1 cellular context compared by ENCODE assay signal in the genomic region with DNA sequence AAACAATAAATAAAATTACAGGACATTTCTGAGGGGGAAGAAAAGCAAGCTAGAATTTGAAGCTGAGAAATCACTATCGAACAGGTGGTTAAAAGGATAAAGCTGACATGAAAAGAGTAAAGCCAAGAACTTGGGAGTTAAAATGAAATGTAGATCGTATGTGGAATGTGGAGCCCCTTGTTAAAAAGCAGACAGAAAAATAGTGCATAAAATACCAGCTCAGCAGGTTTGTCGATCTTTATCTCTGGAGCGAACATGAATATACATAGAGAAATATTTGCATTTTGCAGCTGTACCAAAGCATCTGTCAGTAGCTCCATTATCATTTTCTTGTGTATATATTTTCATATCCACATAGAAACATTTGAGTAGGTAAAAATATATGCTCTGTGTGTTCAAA.
A peak's percentile ranks its signal among the peaks of the same experiment; 100 is the strongest.
TF ChIP-seq lines count a peak whose summit lies in the region.

No MANE protein-coding gene starts in this region.

TF ChIP-seq in K562, 482 proteins besides CTCF, POLR2A, EP300 and RAD21 (continued from another document):
- TF ChIP-seq, protein P1, sequence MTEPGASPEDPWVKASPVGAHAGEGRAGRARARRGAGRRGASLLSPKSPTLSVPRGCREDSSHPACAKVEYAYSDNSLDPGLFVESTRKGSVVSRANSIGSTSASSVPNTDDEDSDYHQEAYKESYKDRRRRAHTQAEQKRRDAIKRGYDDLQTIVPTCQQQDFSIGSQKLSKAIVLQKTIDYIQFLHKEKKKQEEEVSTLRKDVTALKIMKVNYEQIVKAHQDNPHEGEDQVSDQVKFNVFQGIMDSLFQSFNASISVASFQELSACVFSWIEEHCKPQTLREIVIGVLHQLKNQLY (CRISPR knock-in tag; conservative IDR thresholded peaks at IDR 0.05): no peak
- no peak for TF ChIP-seq MTA2 (IDR thresholded peaks at IDR 0.05; ENCODE audit: low read depth)
- TF ChIP-seq KLF6 (CRISPR knock-in tag; IDR thresholded peaks at IDR 0.05; ENCODE audit: borderline replicate concordance): no peak
- TF ChIP-seq, protein P2, sequence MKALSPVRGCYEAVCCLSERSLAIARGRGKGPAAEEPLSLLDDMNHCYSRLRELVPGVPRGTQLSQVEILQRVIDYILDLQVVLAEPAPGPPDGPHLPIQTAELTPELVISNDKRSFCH (CRISPR knock-in tag; IDR thresholded peaks at IDR 0.05): no peak
- TF ChIP-seq, protein P2 (tag; IDR thresholded peaks at IDR 0.05): no peak
- TF ChIP-seq MXI1 (IDR thresholded peaks at IDR 0.05; ENCODE audit: low read depth, low read length): no peak
- peak; percentile 9; the same call in 1 of the 2 replicates for TF ChIP-seq MAFF (IDR thresholded peaks at IDR 0.05; ENCODE audit: low read length)
- TF ChIP-seq SMC3 (conservative IDR thresholded peaks at IDR 0.05; ENCODE audit: insufficient read depth, low read depth, low read length): no peak
- no peak for TF ChIP-seq POLR2G (IDR thresholded peaks at IDR 0.05; ENCODE audit: low read depth, low read length)
- TF ChIP-seq, protein P3, sequence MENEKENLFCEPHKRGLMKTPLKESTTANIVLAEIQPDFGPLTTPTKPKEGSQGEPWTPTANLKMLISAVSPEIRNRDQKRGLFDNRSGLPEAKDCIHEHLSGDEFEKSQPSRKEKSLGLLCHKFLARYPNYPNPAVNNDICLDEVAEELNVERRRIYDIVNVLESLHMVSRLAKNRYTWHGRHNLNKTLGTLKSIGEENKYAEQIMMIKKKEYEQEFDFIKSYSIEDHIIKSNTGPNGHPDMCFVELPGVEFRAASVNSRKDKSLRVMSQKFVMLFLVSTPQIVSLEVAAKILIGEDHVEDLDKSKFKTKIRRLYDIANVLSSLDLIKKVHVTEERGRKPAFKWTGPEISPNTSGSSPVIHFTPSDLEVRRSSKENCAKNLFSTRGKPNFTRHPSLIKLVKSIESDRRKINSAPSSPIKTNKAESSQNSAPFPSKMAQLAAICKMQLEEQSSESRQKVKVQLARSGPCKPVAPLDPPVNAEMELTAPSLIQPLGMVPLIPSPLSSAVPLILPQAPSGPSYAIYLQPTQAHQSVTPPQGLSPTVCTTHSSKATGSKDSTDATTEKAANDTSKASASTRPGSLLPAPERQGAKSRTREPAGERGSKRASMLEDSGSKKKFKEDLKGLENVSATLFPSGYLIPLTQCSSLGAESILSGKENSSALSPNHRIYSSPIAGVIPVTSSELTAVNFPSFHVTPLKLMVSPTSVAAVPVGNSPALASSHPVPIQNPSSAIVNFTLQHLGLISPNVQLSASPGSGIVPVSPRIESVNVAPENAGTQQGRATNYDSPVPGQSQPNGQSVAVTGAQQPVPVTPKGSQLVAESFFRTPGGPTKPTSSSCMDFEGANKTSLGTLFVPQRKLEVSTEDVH (IDR thresholded peaks at IDR 0.05; ENCODE audit: low read depth, partially characterized antibody): no peak
- no peak for TF ChIP-seq TAF1 (IDR thresholded peaks at IDR 0.05; ENCODE audit: control insufficient read depth, extremely low read depth, insufficient read depth, low read length, severe bottlenecking)
- TF ChIP-seq ZNF282 (CRISPR knock-in tag; IDR thresholded peaks at IDR 0.05): no peak
- peak; percentile 86 for TF ChIP-seq C11orf30 (IDR thresholded peaks at IDR 0.05; ENCODE audit: low read depth)
- no peak for TF ChIP-seq CBX3 (IDR thresholded peaks at IDR 0.05; ENCODE audit: borderline replicate concordance in 1 of 2, low read length in 2 of 2)
